Comparison of ENCODE assay signal across 34 cellular contexts in the genomic region with DNA sequence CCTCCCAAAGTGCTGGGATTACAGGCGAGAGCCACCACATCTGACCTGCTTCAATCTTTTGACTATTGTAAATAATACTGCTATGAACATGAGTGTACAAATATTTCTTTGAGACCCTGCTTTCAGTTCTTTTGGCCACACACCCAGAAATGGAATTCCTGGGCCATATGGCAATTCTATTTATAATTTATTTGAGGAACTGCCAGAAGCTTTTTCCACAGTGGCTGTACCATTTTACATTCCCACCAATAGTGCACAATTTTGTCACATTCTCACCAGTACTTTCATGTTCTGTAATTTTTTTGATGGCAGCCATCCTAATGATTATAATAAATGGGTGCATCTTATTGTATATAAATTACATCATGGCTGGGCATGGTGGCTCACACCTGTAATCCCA. TPM values are rescaled to one million over a fixed set of nuclear protein-coding genes. Genes with fewer than 3 reads are reported as not detected.
"Had no signal": no experiment of that assay in that cellular context is flagged by ENCODE, and none has a peak within 500 bp of the region (broad histone marks: within the 10 kb centered on the region; RNA-seq: fewer than 3 reads in every experiment).

No MANE protein-coding gene starts in this region.

- ATAC-seq: activated CD8-positive, alpha-beta memory T cell treated with anti-CD3 and anti-CD28 coated beads, Interleukin-2, amount 10 ng/mL, durations not matched to agents 7 days and 5 days; body of pancreas; Panc1; WTC11 had no signal

- DNase-seq: activated CD4-positive, alpha-beta T cell treated with anti-CD3 and anti-CD28 coated beads for 1 hour; activated CD4-positive, alpha-beta T cell treated with anti-CD3 and anti-CD28 coated beads, Interleukin-2, amount 10 ng/mL, durations not matched to agents 24 days and 14 days; activated CD4-positive, alpha-beta T cell treated with anti-CD3 and anti-CD28 coated beads, Interleukin-2, amount 50 U/mL, for 48 hours; activated CD8-positive, alpha-beta memory T cell treated with anti-CD3 and anti-CD28 coated beads, Interleukin-2, amount 10 ng/mL, durations not matched to agents 7 days and 5 days; activated effector memory CD4-positive, alpha-beta T cell treated with Interleukin-2 at 50 U/mL for 16 hours; activated naive CD4-positive, alpha-beta T cell; activated T-cell treated with anti-CD3 and anti-CD28 coated beads, Interleukin-2, amount 50 U/mL, for 24 hours; aorta; body of pancreas; central memory CD4-positive, alpha-beta T cell; Kasumi-1; KBM-7; NCI-H1092; NCI-H1417 treated with DMSO at 0.1 percent for 48 hours; NCI-H1694; NCI-H2029; NCI-H2107; NCI-H2171 treated with DMSO at 0.1 percent for 48 hours; NCI-H226; NCI-H526; NCI-H82; NK-92 treated with Interleukin-12 subunit alpha and Interleukin-12 subunit beta, amount 100 ng/mL, for 24 hours; OCI-M1; Right ventricle myocardium superior; SJCRH30; SK-N-SH; SW 1271 had no signal

- H3K36me3 Mint-ChIP-seq: activated CD8-positive, alpha-beta memory T cell treated with anti-CD3 and anti-CD28 coated beads, Interleukin-2, amount 10 ng/mL, durations not matched to agents 7 days and 5 days; activated naive CD4-positive, alpha-beta T cell treated with anti-CD3 and anti-CD28 coated beads, Interleukin-2, amount 50 U/mL, for 24 hours; WTC11 had no signal

- H3K4me3 Mint-ChIP-seq: activated CD4-positive, alpha-beta T cell treated with anti-CD3 and anti-CD28 coated beads, Interleukin-2, amount 10 ng/mL, durations not matched to agents 24 days and 14 days; activated CD8-positive, alpha-beta memory T cell treated with anti-CD3 and anti-CD28 coated beads, Interleukin-2, amount 10 ng/mL, durations not matched to agents 7 days and 5 days; activated naive CD4-positive, alpha-beta T cell treated with anti-CD3 and anti-CD28 coated beads, Interleukin-2, amount 50 U/mL, for 24 hours; activated T-cell treated with anti-CD3 and anti-CD28 coated beads, Interleukin-2, amount 50 U/mL, for 24 hours; activated T-helper 1 cell treated with anti-CD3 and anti-CD28 coated beads, Interleukin-12 subunit alpha, Interleukin-12 subunit beta, Interleukin-2, Interleukin-4 antibody, amounts not matched to agents 30 ng/mL and 10 ng/mL and 1 ng/mL, durations not matched to agents 14 hours and 24 hours and 36 hours; WTC11 had no signal

- H3K9me3 Mint-ChIP-seq: activated naive CD4-positive, alpha-beta T cell treated with anti-CD3 and anti-CD28 coated beads, Interleukin-2, amount 50 U/mL, for 24 hours had no signal

- H3K27ac Mint-ChIP-seq: activated CD4-positive, alpha-beta T cell treated with anti-CD3 and anti-CD28 coated beads, Interleukin-2, amount 10 ng/mL, durations not matched to agents 24 days and 14 days; activated CD8-positive, alpha-beta memory T cell treated with anti-CD3 and anti-CD28 coated beads, Interleukin-2, amount 10 ng/mL, durations not matched to agents 7 days and 5 days; activated naive CD4-positive, alpha-beta T cell treated with anti-CD3 and anti-CD28 coated beads, Interleukin-2, amount 50 U/mL, for 24 hours; activated T-cell treated with anti-CD3 and anti-CD28 coated beads, Interleukin-2, amount 50 U/mL, for 24 hours; activated T-helper 1 cell treated with anti-CD3 and anti-CD28 coated beads, Interleukin-12 subunit alpha, Interleukin-12 subunit beta, Interleukin-2, Interleukin-4 antibody, amounts not matched to agents 30 ng/mL and 10 ng/mL and 1 ng/mL, durations not matched to agents 14 hours and 24 hours and 36 hours; WTC11 had no signal

- H3K27me3 Mint-ChIP-seq: activated CD4-positive, alpha-beta T cell treated with anti-CD3 and anti-CD28 coated beads, Interleukin-2, amount 10 ng/mL, durations not matched to agents 24 days and 14 days; activated CD8-positive, alpha-beta memory T cell treated with anti-CD3 and anti-CD28 coated beads, Interleukin-2, amount 10 ng/mL, durations not matched to agents 7 days and 5 days; activated naive CD4-positive, alpha-beta T cell treated with anti-CD3 and anti-CD28 coated beads, Interleukin-2, amount 50 U/mL, for 24 hours had no signal

- H3K4me1 Mint-ChIP-seq: WTC11 had no signal

RNA-seq across cellular contexts. Expression of a gene that starts 13.7 kb away (rescaled TPM):
- total RNA-seq: activated CD4-positive, alpha-beta T cell treated with anti-CD3 and anti-CD28 coated beads, Interleukin-2, amount 10 ng/mL, durations not matched to agents 24 days and 14 days; activated T-helper 1 cell treated with anti-CD3 and anti-CD28 coated beads, Interleukin-12 subunit alpha, Interleukin-12 subunit beta, Interleukin-2, Interleukin-4 antibody, amounts not matched to agents 30 ng/mL and 10 ng/mL and 1 ng/mL, durations not matched to agents 14 hours and 24 hours and 36 hours; body of pancreas; bronchial epithelial cell; NCI-H460; SJCRH30; T-helper 1 cell treated with Interleukin-12 subunit alpha and Interleukin-12 subunit beta and Interleukin-4 antibody, amounts not matched to agents 30 ng/mL and 1 ng/mL, for 36 hours had no signal
- polyA plus RNA-seq: aorta, SK-N-SH had no signal

RNA-seq across cellular contexts. Expression of a gene that starts 16.2 kb away (rescaled TPM):
- total RNA-seq: activated CD4-positive, alpha-beta T cell treated with anti-CD3 and anti-CD28 coated beads, Interleukin-2, amount 10 ng/mL, durations not matched to agents 24 days and 14 days; activated CD8-positive, alpha-beta memory T cell treated with anti-CD3 and anti-CD28 coated beads, Interleukin-2, amount 10 ng/mL, durations not matched to agents 7 days and 5 days; activated T-helper 1 cell treated with anti-CD3 and anti-CD28 coated beads, Interleukin-12 subunit alpha, Interleukin-12 subunit beta, Interleukin-2, Interleukin-4 antibody, amounts not matched to agents 30 ng/mL and 10 ng/mL and 1 ng/mL, durations not matched to agents 14 hours and 24 hours and 36 hours; bronchial epithelial cell; NCI-H460; SJCRH30; T-helper 1 cell treated with Interleukin-12 subunit alpha and Interleukin-12 subunit beta and Interleukin-4 antibody, amounts not matched to agents 30 ng/mL and 1 ng/mL, for 36 hours had no signal
- polyA plus RNA-seq: SK-N-SH had no signal

RNA-seq across cellular contexts. Expression of a gene that starts 31.7 kb away (rescaled TPM):
- total RNA-seq: activated CD4-positive, alpha-beta T cell treated with anti-CD3 and anti-CD28 coated beads, Interleukin-2, amount 10 ng/mL, durations not matched to agents 24 days and 14 days; activated CD8-positive, alpha-beta memory T cell treated with anti-CD3 and anti-CD28 coated beads, Interleukin-2, amount 10 ng/mL, durations not matched to agents 7 days and 5 days; activated T-helper 1 cell treated with anti-CD3 and anti-CD28 coated beads, Interleukin-12 subunit alpha, Interleukin-12 subunit beta, Interleukin-2, Interleukin-4 antibody, amounts not matched to agents 30 ng/mL and 10 ng/mL and 1 ng/mL, durations not matched to agents 14 hours and 24 hours and 36 hours; bronchial epithelial cell; NCI-H460; SJCRH30; T-helper 1 cell treated with Interleukin-12 subunit alpha and Interleukin-12 subunit beta and Interleukin-4 antibody, amounts not matched to agents 30 ng/mL and 1 ng/mL, for 36 hours; WTC11 had no signal
- polyA plus RNA-seq: SK-N-SH had no signal

RNA-seq across cellular contexts. Expression of a gene that starts 38.8 kb away (rescaled TPM):
- total RNA-seq: activated CD4-positive, alpha-beta T cell treated with anti-CD3 and anti-CD28 coated beads, Interleukin-2, amount 10 ng/mL, durations not matched to agents 24 days and 14 days; activated CD8-positive, alpha-beta memory T cell treated with anti-CD3 and anti-CD28 coated beads, Interleukin-2, amount 10 ng/mL, durations not matched to agents 7 days and 5 days; activated T-helper 1 cell treated with anti-CD3 and anti-CD28 coated beads, Interleukin-12 subunit alpha, Interleukin-12 subunit beta, Interleukin-2, Interleukin-4 antibody, amounts not matched to agents 30 ng/mL and 10 ng/mL and 1 ng/mL, durations not matched to agents 14 hours and 24 hours and 36 hours; body of pancreas; bronchial epithelial cell; NCI-H460; SJCRH30; T-helper 1 cell treated with Interleukin-12 subunit alpha and Interleukin-12 subunit beta and Interleukin-4 antibody, amounts not matched to agents 30 ng/mL and 1 ng/mL, for 36 hours; WTC11 had no signal
- polyA plus RNA-seq: SK-N-SH had no signal
